Comparison of ENCODE assay signal across 11 cellular contexts in the genomic region with DNA sequence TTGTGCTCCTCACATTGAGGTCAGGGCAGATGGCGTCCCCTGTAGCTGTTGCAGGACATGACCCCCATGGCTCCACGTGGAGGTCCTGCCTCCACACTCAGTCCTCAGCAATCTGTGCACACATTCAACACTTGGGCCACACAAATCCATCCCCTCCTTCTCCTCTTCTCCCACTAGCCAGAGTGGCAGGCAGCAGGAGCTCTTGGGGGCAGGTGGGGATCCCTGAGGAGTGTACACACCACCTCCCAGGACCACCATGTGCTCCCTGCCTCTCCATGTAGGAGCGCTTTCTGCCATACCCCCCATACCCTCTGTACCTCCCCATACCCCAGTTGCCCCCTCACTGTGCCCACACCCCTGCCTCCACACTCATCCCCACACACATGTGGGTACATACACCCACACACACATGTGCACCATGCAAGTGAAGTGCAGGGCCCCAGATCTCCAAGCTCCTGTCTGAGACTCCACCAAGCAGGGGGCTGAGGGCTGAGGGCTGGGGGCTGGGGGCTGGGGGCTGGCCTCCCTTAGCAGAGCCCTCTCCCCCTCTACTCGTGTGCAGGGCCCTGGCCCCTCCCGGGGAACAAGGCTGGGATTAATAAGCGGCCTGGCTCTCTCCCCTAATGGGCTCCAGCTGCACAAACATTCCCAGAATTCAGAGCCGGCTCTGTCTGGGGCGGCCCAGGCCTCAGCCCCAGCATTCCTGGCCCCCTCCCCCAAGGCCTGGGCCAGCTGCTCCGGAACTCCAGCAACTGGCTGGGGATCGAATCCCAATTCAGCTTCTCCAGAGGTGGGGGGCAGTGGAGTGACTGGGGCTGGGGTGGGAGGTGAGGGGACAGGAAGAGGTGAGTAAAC. TPM values are rescaled to one million over a fixed set of nuclear protein-coding genes. Genes with fewer than 3 reads are reported as not detected.
DNase-seq lines count a peak whose midpoint lies in the region; ATAC-seq, FAIRE-seq and TF ChIP-seq lines count a peak whose summit lies in the region.
"Had no signal": no experiment of that assay in that cellular context is flagged by ENCODE, and none has a peak within 500 bp of the region (broad histone marks: within the 10 kb centered on the region; RNA-seq: fewer than 3 reads in every experiment).

No MANE protein-coding gene starts in this region.

- intact Hi-C loops in IMR-90 (cut with micrococcal nuclease): no loop called here
- intact Hi-C loops in HepG2 (cut with micrococcal nuclease; ENCODE audit: unreplicated experiment): no loop called here

- H3K27ac ChIP-seq in BLaER1: 0 out of 2 replicates have a peak overlapping the region, but pooled peaks have one; percentile 41
- H3K27ac ChIP-seq in IMR-90 (ENCODE audit: insufficient read depth, low read length): peak overlapping the region; percentile 77
- H3K27ac ChIP-seq in HepG2 (ENCODE audit: extremely low read length, insufficient read depth, low read length): no peak overlapping the region

- H3K18ac ChIP-seq in IMR-90 (ENCODE audit: low read depth, low read length): peak overlapping the region; percentile 87

- WGBS in IMR-90 (ENCODE audit: extremely low coverage in 2 of 2, insufficient read length in 1 of 2), 2 experiments: 100% methylated on average over 1 of the region's 10 CpGs; no CpG with 5 or more reads in 1 of the 2 experiments
- WGBS in HepG2 (ENCODE audit: low lambda C conversion rate): 16% methylated on average over 7 of the region's 10 CpGs

- no peaks in the 10 kb centered on the region for H3K9me3 Mint-ChIP-seq in activated T-helper 17 cell treated with anti-CD3 and anti-CD28 coated beads, Interleukin-2, amount 50 U/mL, for 72 hours

- H3K9me3 ChIP-seq in BLaER1: peaks cover 7% of the 10 kb centered on the region
- no peaks in the 10 kb centered on the region for H3K9me3 ChIP-seq in IMR-90 (ENCODE audit: control insufficient read depth, insufficient read depth, low read length)
- H3K9me3 ChIP-seq in adipocyte (ENCODE audit: control insufficient read depth, low read length): no peaks in the 10 kb centered on the region
- no peaks in the 10 kb centered on the region for H3K9me3 ChIP-seq in HepG2 (ENCODE audit: low read length)

- peak overlapping the region; percentile 89 for H3K14ac ChIP-seq in IMR-90 (replicated peaks; ENCODE audit: low read depth, low read length)

- peak overlapping the region; percentile 75 for H2BK20ac ChIP-seq in IMR-90 (ENCODE audit: low read depth, low read length)

- H4K8ac ChIP-seq in IMR-90 (ENCODE audit: low read depth in 2 of 2, low read length in 2 of 2): peak overlapping the region; percentile 83 to 84

- peak overlapping the region; percentile 95 for H4K91ac ChIP-seq in IMR-90 (ENCODE audit: insufficient read depth, low read depth, low read length)

- H3K79me1 ChIP-seq in IMR-90 (ENCODE audit: low read depth in 1 of 2, low read length in 2 of 2): 0 out of 4 replicates have a peak, but pooled peaks cover 0 to 6% of the 10 kb centered on the region in 2 experiments

- dilution Hi-C loops in IMR-90 (cut with HindIII; ENCODE audit: low sequenced_read_pairs, unreplicated experiment): no loop called here

- peak overlapping the region; percentile 97 for H3K4ac ChIP-seq in IMR-90 (ENCODE audit: low read depth, low read length)

- DNase-seq in IMR-90 (peak; percentile 74), adipocyte (ENCODE audit: low read depth) (peak; percentile 93), HepG2 (ENCODE audit: low spot score) (peak; percentile 20), cerebellum (ENCODE audit: low spot score) (no peak), SIG-M5 treated with dmso at 0.1 percent for 504 hours (lab: John Stamatoyannopoulos, UW; ENCODE audit: unreplicated experiment) (no peak)
- DNase-seq: Calu3, cortex of kidney had no signal

- H4K5ac ChIP-seq in IMR-90 (ENCODE audit: low read depth, low read length): peak overlapping the region; percentile 86

- no peak overlapping the region for H3K4me3 ChIP-seq in BLaER1
- no peak overlapping the region for H3K4me3 ChIP-seq in IMR-90 (ENCODE audit: insufficient read depth, low read depth, low read length)
- H3K4me3 ChIP-seq in adipocyte (ENCODE audit: low read length): no peak overlapping the region
- peak overlapping the region in 2 of 3 experiments; percentile 27 to 52; a peak in 2 of 6 replicates for H3K4me3 ChIP-seq in HepG2 (replicated peaks in 1 of 3; ENCODE audit: insufficient read depth in 1 of 3, low read depth in 2 of 3, low read length in 3 of 3)

- no peaks in the 10 kb centered on the region for H3K4me1 Mint-ChIP-seq in activated T-helper 17 cell treated with anti-CD3 and anti-CD28 coated beads, Interleukin-2, amount 50 U/mL, for 72 hours

- BruUV-seq in IMR-90 (replicated peaks; lab: Mats Ljungman, UMichigan): no TSS peak
- no TSS peak for BruUV-seq in HepG2 (replicated peaks; lab: Mats Ljungman, UMichigan)

- H2BK120ac ChIP-seq in IMR-90 (ENCODE audit: low read depth, low read length): peak overlapping the region; percentile 93

- no peak overlapping the region; the same call in 1 of the 2 replicates for H3K23ac ChIP-seq in IMR-90 (ENCODE audit: low read depth, low read length)

- peaks cover 14% of the 10 kb centered on the region for H3K9me1 ChIP-seq in IMR-90 (ENCODE audit: insufficient read depth, low read length)

- H3K27ac Mint-ChIP-seq in activated T-helper 17 cell treated with anti-CD3 and anti-CD28 coated beads, Interleukin-2, amount 50 U/mL, for 72 hours: no peak overlapping the region

- peaks cover 13% of the 10 kb centered on the region for H3K27me3 Mint-ChIP-seq in activated T-helper 17 cell treated with anti-CD3 and anti-CD28 coated beads, Interleukin-2, amount 50 U/mL, for 72 hours

- H3K4me2 ChIP-seq in BLaER1: no peak overlapping the region
- no peak overlapping the region; the same call in 1 of the 2 replicates for H3K4me2 ChIP-seq in IMR-90 (ENCODE audit: low read depth, low read length)
- H3K4me2 ChIP-seq in HepG2 (ENCODE audit: low read depth, low read length): peak overlapping the region; percentile 54

- FAIRE-seq in HepG2 (lab: Jason Lieb, UNC): no peak

- H3K36me3 ChIP-seq in BLaER1 (no peaks in the 10 kb centered on the region), IMR-90 (ENCODE audit: control insufficient read depth, insufficient read depth, low read length) (no peaks in the 10 kb centered on the region), adipocyte (ENCODE audit: control insufficient read depth, insufficient read depth, low read length, severe bottlenecking) (no peaks in the 10 kb centered on the region), HepG2 (replicated peaks in 1 of 2; ENCODE audit: control insufficient read depth in 1 of 2, insufficient read depth in 2 of 2, low read length in 2 of 2) (no peaks in the 10 kb centered on the region)

- H3K79me2 ChIP-seq in HepG2 (ENCODE audit: insufficient read depth, low read length): no peaks in the 10 kb centered on the region

- no peak for TF ChIP-seq EP300 in HepG2 (IDR thresholded peaks at IDR 0.05; ENCODE audit: low read depth in 2 of 2, low read length in 2 of 2)
- TF ChIP-seq EP300 in HepG2 (CRISPR knock-in tag; IDR thresholded peaks at IDR 0.05; ENCODE audit: borderline replicate concordance): no peak

- H2BK5ac ChIP-seq in IMR-90 (ENCODE audit: low read depth, low read length, poor library complexity, severe bottlenecking): peak overlapping the region; percentile 51

- TF ChIP-seq CTCF in IMR-90 (conservative IDR thresholded peaks at IDR 0.05; ENCODE audit: low read depth, low read length) (no peak), HepG2 (CRISPR knock-in tag; IDR thresholded peaks at IDR 0.05) (no peak)

- H2AK9ac ChIP-seq in IMR-90 (replicated peaks; ENCODE audit: low read depth, low read length, poor library complexity): peak overlapping the region; percentile 92

- POLR2A ChIA-PET in IMR-90 (lab: Charles Lee; ENCODE audit: unreplicated experiment): interaction anchor here (0.5 to 0.6 kb wide), 2 partner anchors 80 to 1882 kb away, joined by 4 to 7 read pairs; no protein-coding TSS in a partner anchor
- POLR2A ChIA-PET in HepG2 (lab: Yijun Ruan, JAX): interaction anchor here (0.6 kb wide), 1 partner anchor 168 kb away, joined by 3 read pairs; no protein-coding TSS in a partner anchor

- H3K4me3 Mint-ChIP-seq in activated T-helper 17 cell treated with anti-CD3 and anti-CD28 coated beads, Interleukin-2, amount 50 U/mL, for 72 hours: no peak overlapping the region

- ATAC-seq in IMR-90 (ENCODE audit: low read depth) (peak; percentile 97), HepG2 (peak; percentile 57), HG03097 (IDR thresholded peaks at IDR 0.05; ENCODE audit: low FRiP score, unreplicated experiment) (no peak)
- ATAC-seq in activated T-helper 17 cell treated with anti-CD3 and anti-CD28 coated beads, Interleukin-2, amount 50 U/mL, for 72 hours (replicated peaks): no peak

- no peak for TF ChIP-seq POLR2A in IMR-90 (IDR thresholded peaks at IDR 0.05; ENCODE audit: low read depth, low read length)
- no peak for TF ChIP-seq POLR2A in HepG2 (IDR thresholded peaks at IDR 0.05; ENCODE audit: insufficient read depth in 1 of 2, low read depth in 2 of 2, low read length in 2 of 2)

- H3K9ac ChIP-seq in BLaER1: no peak overlapping the region
- no peak overlapping the region for H3K9ac ChIP-seq in IMR-90 (ENCODE audit: low read depth, low read length)
- no peak overlapping the region for H3K9ac ChIP-seq in adipocyte (ENCODE audit: low read length)
- H3K9ac ChIP-seq in HepG2 (ENCODE audit: insufficient read depth, low read depth, low read length): no peak overlapping the region

- no peak for TF ChIP-seq RAD21 in IMR-90 (IDR thresholded peaks at IDR 0.05; ENCODE audit: low read length)
- no peak for TF ChIP-seq RAD21 in HepG2 (CRISPR knock-in tag; IDR thresholded peaks at IDR 0.05)

- in situ Hi-C loops in IMR-90 (cut with MboI; ENCODE audit: low sequenced_read_pairs) (no loop called here), HepG2 (cut with HindIII; ENCODE audit: extremely low pct_ligation_motif_present, low pct_unique_long_range_greater_than_20kb) (no loop called here)

- no peak overlapping the region for H3K56ac ChIP-seq in IMR-90 (ENCODE audit: extremely low read depth, insufficient read depth, low read length)

- no peaks in the 10 kb centered on the region for H3K27me3 ChIP-seq in BLaER1
- H3K27me3 ChIP-seq in IMR-90 (ENCODE audit: control insufficient read depth, insufficient read depth, low read length): no peaks in the 10 kb centered on the region
- H3K27me3 ChIP-seq in adipocyte (replicated peaks; ENCODE audit: control insufficient read depth, insufficient read depth, low read length): no peaks in the 10 kb centered on the region
- peaks cover 4 to 15% of the 10 kb centered on the region in 2 experiments; a peak in 2 of 5 replicates for H3K27me3 ChIP-seq in HepG2 (ENCODE audit: control insufficient read depth in 1 of 2, insufficient read depth in 2 of 2, low read length in 2 of 2)

- H2AFZ ChIP-seq in IMR-90 (replicated peaks; ENCODE audit: low read length, poor library complexity) (peak overlapping the region; percentile 66), HepG2 (ENCODE audit: low read length) (no peak overlapping the region)

- H4K20me1 ChIP-seq in BLaER1 (no peaks in the 10 kb centered on the region), IMR-90 (ENCODE audit: insufficient read depth, low read length) (no peaks in the 10 kb centered on the region), HepG2 (ENCODE audit: insufficient read depth, low read length) (no peaks in the 10 kb centered on the region)

- H3K4me1 ChIP-seq in BLaER1 (peaks cover 83% of the 10 kb centered on the region), IMR-90 (ENCODE audit: control insufficient read depth, insufficient read depth, low read length) (peaks cover 17% of the 10 kb centered on the region), adipocyte (ENCODE audit: control insufficient read depth, insufficient read depth, low read length) (peaks cover 16% of the 10 kb centered on the region), HepG2 (ENCODE audit: insufficient read depth, low read length) (peaks cover 29% of the 10 kb centered on the region)

- H2AK5ac ChIP-seq in IMR-90 (ENCODE audit: low read depth, low read length): peak overlapping the region; percentile 99

- H2BK15ac ChIP-seq in IMR-90 (ENCODE audit: low read depth, low read length): peak overlapping the region; percentile 85; the same call in 2 of the 3 replicates

- CTCF ChIA-PET in IMR-90 (lab: Yijun Ruan, JAX) (no interaction called here), HepG2 (lab: Yijun Ruan, JAX; ENCODE audit: low intra/inter-chr PET ratio, low total read pairs) (no interaction called here)

- no peaks in the 10 kb centered on the region for H3K36me3 Mint-ChIP-seq in activated T-helper 17 cell treated with anti-CD3 and anti-CD28 coated beads, Interleukin-2, amount 50 U/mL, for 72 hours (ENCODE audit: low read depth)

RNA-seq across cellular contexts. Expression of a gene that starts 48.2 kb away (rescaled TPM):
- total RNA-seq in IMR-90 (2012; rRNA removed): 0.28 and 0.36 TPM in 2 replicates
- 0.27 and 0.37 TPM in 2 replicates for polyA plus RNA-seq in IMR-90 (2012; rRNA removed)
- polyA plus RNA-seq in IMR-90 (2012; cell fraction: cytosol; rRNA removed): 0.32 and 0.90 TPM in 2 replicates
- 0.23 and 0.31 TPM in 2 replicates for polyA plus RNA-seq in IMR-90 (2012; cell fraction: nucleus; rRNA removed; ENCODE audit: low replicate concordance)
- 0.07 and 0.15 TPM in 2 replicates for total RNA-seq in HepG2 (2016; rRNA removed; fragmentation: Illumina TruSeq; extraction: Trizol)
- 0.10 TPM in 1 of 2 replicates, not detected in the other for total RNA-seq in HepG2 (2016; cell fraction: cytosol; rRNA removed; fragmentation: Illumina TruSeq; extraction: Trizol; ENCODE audit: low read depth)
- total RNA-seq in HepG2 (2016; cell fraction: insoluble cytoplasmic fraction; rRNA removed; fragmentation: Illumina TruSeq; extraction: Trizol): 0.13 TPM in 1 of 2 replicates, not detected in the other
- total RNA-seq in HepG2 (2016; cell fraction: membrane; rRNA removed; fragmentation: Illumina TruSeq; extraction: Trizol): not detected in 2 replicates
- total RNA-seq in HepG2 (2016; cell fraction: nucleus; rRNA removed; fragmentation: Illumina TruSeq; extraction: Trizol): not detected in 2 replicates
- polyA plus RNA-seq in HepG2 (2011; rRNA removed): 0.04 TPM in 1 of 2 replicates, not detected in the other
- polyA plus RNA-seq in HepG2 (2011; cell fraction: cytosol; rRNA removed): 0.06 and 0.09 TPM in 2 replicates
- polyA plus RNA-seq in HepG2 (2011; cell fraction: nucleus; rRNA removed): 0.17 and 0.21 TPM in 2 replicates
- polyA plus RNA-seq in HepG2 (2012): 0.27 and 0.53 TPM in 2 replicates
- 0.08 and 0.09 TPM in 2 replicates for polyA plus RNA-seq in HepG2 (2016; cell fraction: cytosol; fragmentation: Illumina TruSeq; extraction: Trizol; ENCODE audit: low read depth)
- polyA plus RNA-seq in HepG2 (2016; cell fraction: insoluble cytoplasmic fraction; fragmentation: Illumina TruSeq; extraction: Trizol; ENCODE audit: low read depth): 0.19 TPM in 1 of 2 replicates, not detected in the other
- 0.08 and 0.23 TPM in 2 replicates for polyA plus RNA-seq in HepG2 (2016; cell fraction: membrane; fragmentation: Illumina TruSeq; extraction: Trizol; ENCODE audit: low read depth)
- polyA plus RNA-seq in HepG2 (2016; cell fraction: nucleus; fragmentation: Illumina TruSeq; extraction: Trizol; ENCODE audit: insufficient read depth, low read depth): 0.19 TPM in 1 of 2 replicates, not detected in the other
- 0.14 TPM in 1 of 2 replicates, not detected in the other for polyA minus RNA-seq in HepG2 (2011; rRNA and poly(A)+ RNA removed; ENCODE audit: low replicate concordance)
- polyA minus RNA-seq in HepG2 (2011; cell fraction: cytosol; rRNA and poly(A)+ RNA removed): not detected in 2 replicates
- 0.13 and 0.37 TPM in 2 replicates for polyA minus RNA-seq in HepG2 (2011; cell fraction: nucleus; rRNA and poly(A)+ RNA removed)
- not detected for total RNA-seq in cerebellum
- under 1 TPM in 1 of 2 donors, not detected in 1; 0.58 TPM for total RNA-seq in activated T-helper 17 cell treated with anti-CD3 and anti-CD28 coated beads, Interleukin-2, amount 50 U/mL, for 72 hours
- total RNA-seq: M059J had no signal

RNA-seq across cellular contexts. Expression of a gene that starts 50.8 kb away (rescaled TPM):
- total RNA-seq in IMR-90 (2012; rRNA removed) (21.3 and 22.8 TPM in 2 replicates), HepG2 (2016; rRNA removed; fragmentation: Illumina TruSeq; extraction: Trizol) (0.13 TPM in 1 of 2 replicates, not detected in the other), cerebellum (4.4 TPM)
- polyA plus RNA-seq in IMR-90 (2012; rRNA removed) (130 and 133 TPM in 2 replicates), HepG2 (2011; rRNA removed) (0.07 and 0.10 TPM in 2 replicates)
- 46.5 and 172 TPM in 2 replicates for polyA plus RNA-seq in IMR-90 (2012; cell fraction: cytosol; rRNA removed)
- polyA plus RNA-seq in IMR-90 (2012; cell fraction: nucleus; rRNA removed; ENCODE audit: low replicate concordance): 28.2 and 69.3 TPM in 2 replicates
- not detected in 2 replicates for total RNA-seq in HepG2 (2016; cell fraction: cytosol; rRNA removed; fragmentation: Illumina TruSeq; extraction: Trizol; ENCODE audit: low read depth)
- total RNA-seq in HepG2 (2016; cell fraction: insoluble cytoplasmic fraction; rRNA removed; fragmentation: Illumina TruSeq; extraction: Trizol): 0.06 TPM in 1 of 2 replicates, not detected in the other
- total RNA-seq in HepG2 (2016; cell fraction: membrane; rRNA removed; fragmentation: Illumina TruSeq; extraction: Trizol): 0.06 TPM in 1 of 2 replicates, not detected in the other
- not detected in 2 replicates for total RNA-seq in HepG2 (2016; cell fraction: nucleus; rRNA removed; fragmentation: Illumina TruSeq; extraction: Trizol)
- polyA plus RNA-seq in HepG2 (2011; cell fraction: cytosol; rRNA removed): 0.08 and 0.12 TPM in 2 replicates
- 0.06 TPM in 1 of 2 replicates, not detected in the other for polyA plus RNA-seq in HepG2 (2011; cell fraction: nucleus; rRNA removed)
- not detected in 2 replicates for polyA plus RNA-seq in HepG2 (2012)
- polyA plus RNA-seq in HepG2 (2016; cell fraction: cytosol; fragmentation: Illumina TruSeq; extraction: Trizol; ENCODE audit: low read depth): not detected in 2 replicates
- not detected in 2 replicates for polyA plus RNA-seq in HepG2 (2016; cell fraction: insoluble cytoplasmic fraction; fragmentation: Illumina TruSeq; extraction: Trizol; ENCODE audit: low read depth)
- polyA plus RNA-seq in HepG2 (2016; cell fraction: membrane; fragmentation: Illumina TruSeq; extraction: Trizol; ENCODE audit: low read depth): not detected in 2 replicates
- polyA plus RNA-seq in HepG2 (2016; cell fraction: nucleus; fragmentation: Illumina TruSeq; extraction: Trizol; ENCODE audit: insufficient read depth, low read depth): not detected in 2 replicates
- 0.26 and 17.3 TPM in 2 replicates for polyA minus RNA-seq in HepG2 (2011; rRNA and poly(A)+ RNA removed; ENCODE audit: low replicate concordance)
- 0.35 TPM in 1 of 2 replicates, not detected in the other for polyA minus RNA-seq in HepG2 (2011; cell fraction: cytosol; rRNA and poly(A)+ RNA removed)
- not detected in 2 replicates for polyA minus RNA-seq in HepG2 (2011; cell fraction: nucleus; rRNA and poly(A)+ RNA removed)
- total RNA-seq in activated T-helper 17 cell treated with anti-CD3 and anti-CD28 coated beads, Interleukin-2, amount 50 U/mL, for 72 hours: not detected

Comparison
In these comparisons a context has a peak if more than half of its experiments do, and no peak if none do; other contexts are left out.
1. H3K4me3 ChIP-seq: peak in HepG2 (2 of 3); none in BLaER1 (single experiment), IMR-90 (single experiment) and adipocyte (single experiment).
2. ATAC-seq: peak in IMR-90 (single experiment) and HepG2 (single experiment); none in HG03097 (single experiment) and activated T-helper 17 cell treated with anti-CD3 and anti-CD28 coated beads, Interleukin-2, amount 50 U/mL, for 72 hours (single experiment).
3. DNase-seq: peak in IMR-90 (single experiment), adipocyte (single experiment) and HepG2 (single experiment); none in cerebellum (single experiment) and SIG-M5 treated with dmso at 0.1 percent for 504 hours (single experiment).